Comparison of ENCODE assay signal across 1 cellular context in genomic region chr1:156601892-156602291, GRCh38.
TF ChIP-seq lines count a peak whose summit lies in the region.

No MANE protein-coding gene starts in this region.

TF ChIP-seq in HCT116, 20 proteins besides CTCF, POLR2A, EP300 and RAD21 (continued from another document):
- TF ChIP-seq YY1 (IDR thresholded peaks at IDR 0.05; ENCODE audit: extremely low read depth, insufficient replicate concordance, low read depth, low read length), result no peak
